ENCODE assay signal across 8 cellular contexts in genomic region chr1:65147424-65148177, GRCh38. TPM values are rescaled to one million over a fixed set of nuclear protein-coding genes. Genes with fewer than 3 reads are reported as not detected.
DNase-seq lines count a peak whose midpoint lies in the region; ATAC-seq and TF ChIP-seq lines count a peak whose summit lies in the region.

No MANE protein-coding gene starts in this region.

- no peaks in the 10 kb centered on the region for H3K36me3 Mint-ChIP-seq in osteocyte (ENCODE audit: unreplicated experiment)

- H3K4me3 Mint-ChIP-seq in osteocyte (ENCODE audit: unreplicated experiment) = peak overlapping the region; percentile 79

- H3K27me3 Mint-ChIP-seq in osteocyte (ENCODE audit: unreplicated experiment) = peaks cover 16% of the 10 kb centered on the region

- ATAC-seq in GM18519 (IDR thresholded peaks at IDR 0.05; ENCODE audit: low FRiP score, unreplicated experiment) (peak; percentile 35), HG03025 (IDR thresholded peaks at IDR 0.05; ENCODE audit: low FRiP score, unreplicated experiment) (peak; percentile 55)

- peaks cover 24% of the 10 kb centered on the region for H3K4me1 Mint-ChIP-seq in osteocyte (ENCODE audit: unreplicated experiment)

- intact Hi-C loops in head of caudate nucleus (cut with DNase I) = no loop called here

- DNase-seq in AG08396 (ENCODE audit: low spot score) (peak; percentile 44), NCI-H748 treated with DMSO at 0.1 percent for 48 hours (lab: John Stamatoyannopoulos, UW) (peak; percentile 24), head of caudate nucleus (peak in 34 of 42 donors; percentile 9 to 59 (median 28)), osteocyte (ENCODE audit: extremely low spot score, unreplicated experiment) (peak; percentile 85), NCI-H1092 treated with DMSO at 0.1 percent for 48 hours (lab: John Stamatoyannopoulos, UW) (no peak)
- DNase-seq in activated T-helper 9 cell treated with anti-CD3 and anti-CD28 coated beads, Interleukin-2, amount 50 U/mL, for 16 hours (ENCODE audit: low read depth) = peak; percentile 3

- no peak for TF ChIP-seq CTCF in osteocyte (IDR thresholded peaks at IDR 0.05)

- no peaks in the 10 kb centered on the region for H3K9me3 Mint-ChIP-seq in osteocyte (ENCODE audit: unreplicated experiment)

- peak overlapping the region; percentile 23 for H3K27ac Mint-ChIP-seq in osteocyte (ENCODE audit: unreplicated experiment)

RNA-seq across cellular contexts. Expression of gene AK4, which starts 0.4 kb away (rescaled TPM):
- 22.4 and 23.4 TPM in 2 replicates for total RNA-seq in osteocyte
